ENCODE assay signal across 1 cellular context in genomic region chr9:113369583-113370140, GRCh38.
TF ChIP-seq lines count a peak whose summit lies in the region.

No MANE protein-coding gene starts in this region.

TF ChIP-seq in H1, 55 proteins besides CTCF, POLR2A, EP300 and RAD21:
- TF ChIP-seq TEAD4 (IDR thresholded peaks at IDR 0.05; ENCODE audit: low read depth, low read length) (no peak), GABPA (IDR thresholded peaks at IDR 0.05; ENCODE audit: borderline replicate concordance, insufficient read depth, low read length) (no peak), JUN (IDR thresholded peaks at IDR 0.05; ENCODE audit: low read depth, low read length) (no peak), KDM5A (IDR thresholded peaks at IDR 0.05; ENCODE audit: low read length) (no peak), ASH2L (IDR thresholded peaks at IDR 0.05; ENCODE audit: low read length) (no peak), MAX (IDR thresholded peaks at IDR 0.05) (no peak), KDM1A (IDR thresholded peaks at IDR 0.05; ENCODE audit: borderline replicate concordance, low read length) (no peak), SAP30 (IDR thresholded peaks at IDR 0.05; ENCODE audit: insufficient read depth, insufficient replicate concordance, low read length) (no peak), RNF2 (IDR thresholded peaks at IDR 0.05; ENCODE audit: borderline replicate concordance, low read depth, low read length, missing control alignments, poor library complexity, severe bottlenecking) (no peak), HDAC2 (IDR thresholded peaks at IDR 0.05; ENCODE audit: borderline replicate concordance in 1 of 2, low read depth in 2 of 2, low read length in 2 of 2) (no peak), SIRT6 (IDR thresholded peaks at IDR 0.05; ENCODE audit: low read length) (no peak), GTF2F1 (IDR thresholded peaks at IDR 0.05; ENCODE audit: borderline replicate concordance, low read depth, low read length) (no peak)
- TF ChIP-seq, protein P1, sequence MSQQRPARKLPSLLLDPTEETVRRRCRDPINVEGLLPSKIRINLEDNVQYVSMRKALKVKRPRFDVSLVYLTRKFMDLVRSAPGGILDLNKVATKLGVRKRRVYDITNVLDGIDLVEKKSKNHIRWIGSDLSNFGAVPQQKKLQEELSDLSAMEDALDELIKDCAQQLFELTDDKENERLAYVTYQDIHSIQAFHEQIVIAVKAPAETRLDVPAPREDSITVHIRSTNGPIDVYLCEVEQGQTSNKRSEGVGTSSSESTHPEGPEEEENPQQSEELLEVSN (IDR thresholded peaks at IDR 0.05) = no peak
